ENCODE assay signal across 1 cellular context in the genomic region with DNA sequence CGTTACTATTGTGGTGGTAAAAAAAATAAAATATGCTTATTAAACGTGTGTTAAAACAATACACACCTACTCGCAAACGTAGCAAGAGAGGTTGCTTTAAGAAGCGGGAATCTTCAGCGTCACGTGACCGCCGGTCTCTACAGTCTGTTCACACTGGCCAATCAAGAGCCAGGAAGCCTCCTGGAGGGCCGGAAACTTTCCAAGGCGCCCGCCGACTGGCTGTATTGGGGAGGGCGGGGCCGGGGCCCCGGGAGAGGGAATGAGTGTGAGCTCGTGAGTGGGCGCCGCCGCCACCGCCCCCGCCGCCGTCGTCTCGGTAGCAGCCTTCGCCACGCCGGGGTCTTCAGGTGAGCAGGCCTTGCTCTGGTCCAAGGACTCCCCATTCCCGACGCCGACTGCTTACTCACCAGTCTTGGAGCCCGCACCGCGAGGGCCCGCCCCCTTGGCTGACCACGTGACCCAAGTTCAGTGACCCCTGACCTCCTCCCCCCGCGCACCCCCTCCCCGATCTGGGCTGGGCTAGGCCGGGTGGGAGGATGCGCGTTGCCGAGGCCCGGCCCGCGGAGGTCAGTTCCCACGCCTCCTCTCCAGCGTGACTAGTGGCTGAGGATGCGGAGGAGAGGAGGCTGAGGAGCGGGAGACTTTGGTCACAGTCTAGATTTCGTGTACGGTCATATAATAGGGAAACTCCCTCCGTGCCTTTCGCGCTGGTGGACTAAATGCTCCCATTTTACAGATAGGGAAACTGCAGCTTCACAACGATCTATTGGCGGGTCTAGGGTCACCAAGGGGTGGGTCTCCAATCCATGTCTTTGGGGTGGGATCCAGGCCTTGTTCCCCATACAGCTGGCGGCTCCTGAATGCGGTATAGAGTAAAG.
TF ChIP-seq lines count a peak whose summit lies in the region.

A gene with protein sequence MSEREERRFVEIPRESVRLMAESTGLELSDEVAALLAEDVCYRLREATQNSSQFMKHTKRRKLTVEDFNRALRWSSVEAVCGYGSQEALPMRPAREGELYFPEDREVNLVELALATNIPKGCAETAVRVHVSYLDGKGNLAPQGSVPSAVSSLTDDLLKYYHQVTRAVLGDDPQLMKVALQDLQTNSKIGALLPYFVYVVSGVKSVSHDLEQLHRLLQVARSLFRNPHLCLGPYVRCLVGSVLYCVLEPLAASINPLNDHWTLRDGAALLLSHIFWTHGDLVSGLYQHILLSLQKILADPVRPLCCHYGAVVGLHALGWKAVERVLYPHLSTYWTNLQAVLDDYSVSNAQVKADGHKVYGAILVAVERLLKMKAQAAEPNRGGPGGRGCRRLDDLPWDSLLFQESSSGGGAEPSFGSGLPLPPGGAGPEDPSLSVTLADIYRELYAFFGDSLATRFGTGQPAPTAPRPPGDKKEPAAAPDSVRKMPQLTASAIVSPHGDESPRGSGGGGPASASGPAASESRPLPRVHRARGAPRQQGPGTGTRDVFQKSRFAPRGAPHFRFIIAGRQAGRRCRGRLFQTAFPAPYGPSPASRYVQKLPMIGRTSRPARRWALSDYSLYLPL (plus strand): TSS at position 253 of the 878 bp plus-strand sequence. CDS start 4,388 bp downstream, outside the sequence.

TF ChIP-seq in HepG2, 621 proteins besides CTCF, POLR2A, EP300 and RAD21 (continued from another document and continues in another):
- TF ChIP-seq ZNF75D (CRISPR knock-in tag; IDR thresholded peaks at IDR 0.05; ENCODE audit: borderline replicate concordance) (no peak), TAF1 (CRISPR knock-in tag; IDR thresholded peaks at IDR 0.05) (peak; percentile 60; the same call in 1 of the 2 replicates), ARID2 (CRISPR knock-in tag; IDR thresholded peaks at IDR 0.05; ENCODE audit: borderline replicate concordance) (no peak), ZNF761 (CRISPR knock-in tag; conservative IDR thresholded peaks at IDR 0.05) (peak; percentile 70; the same call in 1 of the 2 replicates), ZNF296 (CRISPR knock-in tag; conservative IDR thresholded peaks at IDR 0.05) (no peak), ZNF841 (CRISPR knock-in tag; IDR thresholded peaks at IDR 0.05; ENCODE audit: borderline replicate concordance) (no peak), SCMH1 (CRISPR knock-in tag; IDR thresholded peaks at IDR 0.05; ENCODE audit: borderline replicate concordance) (no peak), KDM2A (CRISPR knock-in tag; IDR thresholded peaks at IDR 0.05; ENCODE audit: borderline replicate concordance, low read depth) (peak; percentile 84), NFYC (CRISPR knock-in tag; IDR thresholded peaks at IDR 0.05) (peak; percentile 86), ATAD3A (CRISPR knock-in tag; IDR thresholded peaks at IDR 0.05) (no peak), ZNF557 (CRISPR knock-in tag; IDR thresholded peaks at IDR 0.05) (no peak), HNF4G (IDR thresholded peaks at IDR 0.05; ENCODE audit: borderline replicate concordance, low read depth, low read length) (peak; percentile 5; the same call in 1 of the 2 replicates), HNF4G (CRISPR knock-in tag; IDR thresholded peaks at IDR 0.05; ENCODE audit: borderline replicate concordance, low read depth) (peak; percentile 59), CBFB (CRISPR knock-in tag; IDR thresholded peaks at IDR 0.05) (0 out of 2 replicates have a peak, but pooled peaks have one; percentile 36), KLF13 (CRISPR knock-in tag; IDR thresholded peaks at IDR 0.05) (0 out of 2 replicates have a peak, but pooled peaks have one; percentile 55), SKI (IDR thresholded peaks at IDR 0.05; ENCODE audit: partially characterized antibody) (peak; percentile 33), ZNF225 (CRISPR knock-in tag; IDR thresholded peaks at IDR 0.05) (peak; percentile 80; the same call in 1 of the 2 replicates), RFX3 (CRISPR knock-in tag; IDR thresholded peaks at IDR 0.05) (no peak), ZNF549 (CRISPR knock-in tag; IDR thresholded peaks at IDR 0.05) (no peak), ZNF354B (CRISPR knock-in tag; IDR thresholded peaks at IDR 0.05) (no peak)
- TF ChIP-seq, protein P1, sequence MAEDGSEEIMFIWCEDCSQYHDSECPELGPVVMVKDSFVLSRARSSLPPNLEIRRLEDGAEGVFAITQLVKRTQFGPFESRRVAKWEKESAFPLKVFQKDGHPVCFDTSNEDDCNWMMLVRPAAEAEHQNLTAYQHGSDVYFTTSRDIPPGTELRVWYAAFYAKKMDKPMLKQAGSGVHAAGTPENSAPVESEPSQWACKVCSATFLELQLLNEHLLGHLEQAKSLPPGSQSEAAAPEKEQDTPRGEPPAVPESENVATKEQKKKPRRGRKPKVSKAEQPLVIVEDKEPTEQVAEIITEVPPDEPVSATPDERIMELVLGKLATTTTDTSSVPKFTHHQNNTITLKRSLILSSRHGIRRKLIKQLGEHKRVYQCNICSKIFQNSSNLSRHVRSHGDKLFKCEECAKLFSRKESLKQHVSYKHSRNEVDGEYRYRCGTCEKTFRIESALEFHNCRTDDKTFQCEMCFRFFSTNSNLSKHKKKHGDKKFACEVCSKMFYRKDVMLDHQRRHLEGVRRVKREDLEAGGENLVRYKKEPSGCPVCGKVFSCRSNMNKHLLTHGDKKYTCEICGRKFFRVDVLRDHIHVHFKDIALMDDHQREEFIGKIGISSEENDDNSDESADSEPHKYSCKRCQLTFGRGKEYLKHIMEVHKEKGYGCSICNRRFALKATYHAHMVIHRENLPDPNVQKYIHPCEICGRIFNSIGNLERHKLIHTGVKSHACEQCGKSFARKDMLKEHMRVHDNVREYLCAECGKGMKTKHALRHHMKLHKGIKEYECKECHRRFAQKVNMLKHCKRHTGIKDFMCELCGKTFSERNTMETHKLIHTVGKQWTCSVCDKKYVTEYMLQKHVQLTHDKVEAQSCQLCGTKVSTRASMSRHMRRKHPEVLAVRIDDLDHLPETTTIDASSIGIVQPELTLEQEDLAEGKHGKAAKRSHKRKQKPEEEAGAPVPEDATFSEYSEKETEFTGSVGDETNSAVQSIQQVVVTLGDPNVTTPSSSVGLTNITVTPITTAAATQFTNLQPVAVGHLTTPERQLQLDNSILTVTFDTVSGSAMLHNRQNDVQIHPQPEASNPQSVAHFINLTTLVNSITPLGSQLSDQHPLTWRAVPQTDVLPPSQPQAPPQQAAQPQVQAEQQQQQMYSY (CRISPR knock-in tag; IDR thresholded peaks at IDR 0.05) = no peak
- TF ChIP-seq, protein P2, sequence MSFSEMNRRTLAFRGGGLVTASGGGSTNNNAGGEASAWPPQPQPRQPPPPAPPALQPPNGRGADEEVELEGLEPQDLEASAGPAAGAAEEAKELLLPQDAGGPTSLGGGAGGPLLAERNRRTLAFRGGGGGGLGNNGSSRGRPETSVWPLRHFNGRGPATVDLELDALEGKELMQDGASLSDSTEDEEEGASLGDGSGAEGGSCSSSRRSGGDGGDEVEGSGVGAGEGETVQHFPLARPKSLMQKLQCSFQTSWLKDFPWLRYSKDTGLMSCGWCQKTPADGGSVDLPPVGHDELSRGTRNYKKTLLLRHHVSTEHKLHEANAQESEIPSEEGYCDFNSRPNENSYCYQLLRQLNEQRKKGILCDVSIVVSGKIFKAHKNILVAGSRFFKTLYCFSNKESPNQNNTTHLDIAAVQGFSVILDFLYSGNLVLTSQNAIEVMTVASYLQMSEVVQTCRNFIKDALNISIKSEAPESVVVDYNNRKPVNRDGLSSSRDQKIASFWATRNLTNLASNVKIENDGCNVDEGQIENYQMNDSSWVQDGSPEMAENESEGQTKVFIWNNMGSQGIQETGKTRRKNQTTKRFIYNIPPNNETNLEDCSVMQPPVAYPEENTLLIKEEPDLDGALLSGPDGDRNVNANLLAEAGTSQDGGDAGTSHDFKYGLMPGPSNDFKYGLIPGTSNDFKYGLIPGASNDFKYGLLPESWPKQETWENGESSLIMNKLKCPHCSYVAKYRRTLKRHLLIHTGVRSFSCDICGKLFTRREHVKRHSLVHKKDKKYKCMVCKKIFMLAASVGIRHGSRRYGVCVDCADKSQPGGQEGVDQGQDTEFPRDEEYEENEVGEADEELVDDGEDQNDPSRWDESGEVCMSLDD (CRISPR knock-in tag; IDR thresholded peaks at IDR 0.05; ENCODE audit: borderline replicate concordance) = no peak
- TF ChIP-seq, protein P3, sequence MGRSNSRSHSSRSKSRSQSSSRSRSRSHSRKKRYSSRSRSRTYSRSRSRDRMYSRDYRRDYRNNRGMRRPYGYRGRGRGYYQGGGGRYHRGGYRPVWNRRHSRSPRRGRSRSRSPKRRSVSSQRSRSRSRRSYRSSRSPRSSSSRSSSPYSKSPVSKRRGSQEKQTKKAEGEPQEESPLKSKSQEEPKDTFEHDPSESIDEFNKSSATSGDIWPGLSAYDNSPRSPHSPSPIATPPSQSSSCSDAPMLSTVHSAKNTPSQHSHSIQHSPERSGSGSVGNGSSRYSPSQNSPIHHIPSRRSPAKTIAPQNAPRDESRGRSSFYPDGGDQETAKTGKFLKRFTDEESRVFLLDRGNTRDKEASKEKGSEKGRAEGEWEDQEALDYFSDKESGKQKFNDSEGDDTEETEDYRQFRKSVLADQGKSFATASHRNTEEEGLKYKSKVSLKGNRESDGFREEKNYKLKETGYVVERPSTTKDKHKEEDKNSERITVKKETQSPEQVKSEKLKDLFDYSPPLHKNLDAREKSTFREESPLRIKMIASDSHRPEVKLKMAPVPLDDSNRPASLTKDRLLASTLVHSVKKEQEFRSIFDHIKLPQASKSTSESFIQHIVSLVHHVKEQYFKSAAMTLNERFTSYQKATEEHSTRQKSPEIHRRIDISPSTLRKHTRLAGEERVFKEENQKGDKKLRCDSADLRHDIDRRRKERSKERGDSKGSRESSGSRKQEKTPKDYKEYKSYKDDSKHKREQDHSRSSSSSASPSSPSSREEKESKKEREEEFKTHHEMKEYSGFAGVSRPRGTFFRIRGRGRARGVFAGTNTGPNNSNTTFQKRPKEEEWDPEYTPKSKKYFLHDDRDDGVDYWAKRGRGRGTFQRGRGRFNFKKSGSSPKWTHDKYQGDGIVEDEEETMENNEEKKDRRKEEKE (IDR thresholded peaks at IDR 0.05) = no peak
- TF ChIP-seq, protein P4, sequence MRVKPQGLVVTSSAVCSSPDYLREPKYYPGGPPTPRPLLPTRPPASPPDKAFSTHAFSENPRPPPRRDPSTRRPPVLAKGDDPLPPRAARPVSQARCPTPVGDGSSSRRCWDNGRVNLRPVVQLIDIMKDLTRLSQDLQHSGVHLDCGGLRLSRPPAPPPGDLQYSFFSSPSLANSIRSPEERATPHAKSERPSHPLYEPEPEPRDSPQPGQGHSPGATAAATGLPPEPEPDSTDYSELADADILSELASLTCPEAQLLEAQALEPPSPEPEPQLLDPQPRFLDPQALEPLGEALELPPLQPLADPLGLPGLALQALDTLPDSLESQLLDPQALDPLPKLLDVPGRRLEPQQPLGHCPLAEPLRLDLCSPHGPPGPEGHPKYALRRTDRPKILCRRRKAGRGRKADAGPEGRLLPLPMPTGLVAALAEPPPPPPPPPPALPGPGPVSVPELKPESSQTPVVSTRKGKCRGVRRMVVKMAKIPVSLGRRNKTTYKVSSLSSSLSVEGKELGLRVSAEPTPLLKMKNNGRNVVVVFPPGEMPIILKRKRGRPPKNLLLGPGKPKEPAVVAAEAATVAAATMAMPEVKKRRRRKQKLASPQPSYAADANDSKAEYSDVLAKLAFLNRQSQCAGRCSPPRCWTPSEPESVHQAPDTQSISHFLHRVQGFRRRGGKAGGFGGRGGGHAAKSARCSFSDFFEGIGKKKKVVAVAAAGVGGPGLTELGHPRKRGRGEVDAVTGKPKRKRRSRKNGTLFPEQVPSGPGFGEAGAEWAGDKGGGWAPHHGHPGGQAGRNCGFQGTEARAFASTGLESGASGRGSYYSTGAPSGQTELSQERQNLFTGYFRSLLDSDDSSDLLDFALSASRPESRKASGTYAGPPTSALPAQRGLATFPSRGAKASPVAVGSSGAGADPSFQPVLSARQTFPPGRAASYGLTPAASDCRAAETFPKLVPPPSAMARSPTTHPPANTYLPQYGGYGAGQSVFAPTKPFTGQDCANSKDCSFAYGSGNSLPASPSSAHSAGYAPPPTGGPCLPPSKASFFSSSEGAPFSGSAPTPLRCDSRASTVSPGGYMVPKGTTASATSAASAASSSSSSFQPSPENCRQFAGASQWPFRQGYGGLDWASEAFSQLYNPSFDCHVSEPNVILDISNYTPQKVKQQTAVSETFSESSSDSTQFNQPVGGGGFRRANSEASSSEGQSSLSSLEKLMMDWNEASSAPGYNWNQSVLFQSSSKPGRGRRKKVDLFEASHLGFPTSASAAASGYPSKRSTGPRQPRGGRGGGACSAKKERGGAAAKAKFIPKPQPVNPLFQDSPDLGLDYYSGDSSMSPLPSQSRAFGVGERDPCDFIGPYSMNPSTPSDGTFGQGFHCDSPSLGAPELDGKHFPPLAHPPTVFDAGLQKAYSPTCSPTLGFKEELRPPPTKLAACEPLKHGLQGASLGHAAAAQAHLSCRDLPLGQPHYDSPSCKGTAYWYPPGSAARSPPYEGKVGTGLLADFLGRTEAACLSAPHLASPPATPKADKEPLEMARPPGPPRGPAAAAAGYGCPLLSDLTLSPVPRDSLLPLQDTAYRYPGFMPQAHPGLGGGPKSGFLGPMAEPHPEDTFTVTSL (CRISPR knock-in tag; IDR thresholded peaks at IDR 0.05; ENCODE audit: borderline replicate concordance) = no peak
- TF ChIP-seq, protein P5, sequence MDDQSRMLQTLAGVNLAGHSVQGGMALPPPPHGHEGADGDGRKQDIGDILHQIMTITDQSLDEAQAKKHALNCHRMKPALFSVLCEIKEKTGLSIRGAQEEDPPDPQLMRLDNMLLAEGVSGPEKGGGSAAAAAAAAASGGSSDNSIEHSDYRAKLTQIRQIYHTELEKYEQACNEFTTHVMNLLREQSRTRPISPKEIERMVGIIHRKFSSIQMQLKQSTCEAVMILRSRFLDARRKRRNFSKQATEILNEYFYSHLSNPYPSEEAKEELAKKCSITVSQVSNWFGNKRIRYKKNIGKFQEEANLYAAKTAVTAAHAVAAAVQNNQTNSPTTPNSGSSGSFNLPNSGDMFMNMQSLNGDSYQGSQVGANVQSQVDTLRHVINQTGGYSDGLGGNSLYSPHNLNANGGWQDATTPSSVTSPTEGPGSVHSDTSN (CRISPR knock-in tag; IDR thresholded peaks at IDR 0.05; ENCODE audit: borderline replicate concordance) = no peak
- TF ChIP-seq, protein P6, sequence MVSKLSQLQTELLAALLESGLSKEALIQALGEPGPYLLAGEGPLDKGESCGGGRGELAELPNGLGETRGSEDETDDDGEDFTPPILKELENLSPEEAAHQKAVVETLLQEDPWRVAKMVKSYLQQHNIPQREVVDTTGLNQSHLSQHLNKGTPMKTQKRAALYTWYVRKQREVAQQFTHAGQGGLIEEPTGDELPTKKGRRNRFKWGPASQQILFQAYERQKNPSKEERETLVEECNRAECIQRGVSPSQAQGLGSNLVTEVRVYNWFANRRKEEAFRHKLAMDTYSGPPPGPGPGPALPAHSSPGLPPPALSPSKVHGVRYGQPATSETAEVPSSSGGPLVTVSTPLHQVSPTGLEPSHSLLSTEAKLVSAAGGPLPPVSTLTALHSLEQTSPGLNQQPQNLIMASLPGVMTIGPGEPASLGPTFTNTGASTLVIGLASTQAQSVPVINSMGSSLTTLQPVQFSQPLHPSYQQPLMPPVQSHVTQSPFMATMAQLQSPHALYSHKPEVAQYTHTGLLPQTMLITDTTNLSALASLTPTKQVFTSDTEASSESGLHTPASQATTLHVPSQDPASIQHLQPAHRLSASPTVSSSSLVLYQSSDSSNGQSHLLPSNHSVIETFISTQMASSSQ (IDR thresholded peaks at IDR 0.05; ENCODE audit: low read depth) = no peak
- TF ChIP-seq, protein P6 (CRISPR knock-in tag; IDR thresholded peaks at IDR 0.05; ENCODE audit: borderline replicate concordance) = no peak
